ENCODE assay signal across 15 cellular contexts in the genomic region with DNA sequence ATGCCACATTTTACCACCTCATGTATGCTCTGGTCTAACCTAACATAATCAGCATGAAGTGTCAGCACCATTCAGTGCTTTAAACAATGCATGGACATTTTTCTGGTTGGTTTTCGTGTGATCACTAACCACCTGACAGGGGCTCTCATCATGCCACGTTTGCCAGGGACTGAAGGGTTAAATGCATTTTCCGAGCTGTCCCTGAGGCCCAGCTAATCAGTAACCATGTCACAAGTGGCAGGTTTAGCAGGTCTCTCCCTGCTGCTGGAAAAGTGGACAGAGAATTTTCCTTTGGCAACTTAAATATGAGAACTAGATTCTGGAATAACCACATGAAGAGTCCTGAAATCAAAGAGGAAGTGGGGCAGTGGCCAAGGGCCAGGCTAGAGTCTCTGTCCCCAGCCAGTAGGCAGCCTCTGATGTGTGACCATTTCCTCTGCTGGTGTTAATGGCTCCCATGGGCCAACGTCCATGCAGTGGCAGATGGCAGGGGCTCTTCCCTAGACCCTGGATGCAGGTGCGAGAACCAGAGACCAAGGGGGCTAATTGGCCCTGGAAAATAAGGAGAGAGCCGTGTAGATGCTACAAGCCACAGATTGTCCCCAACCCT.
"Had no signal": no experiment of that assay in that cellular context is flagged by ENCODE, and none has a peak within 500 bp of the region (broad histone marks: within the 10 kb centered on the region; RNA-seq: fewer than 3 reads in every experiment).

No MANE protein-coding gene starts in this region.

- H3K27ac Mint-ChIP-seq: activated T-helper 1 cell treated with anti-CD3 and anti-CD28 coated beads, Interleukin-12 subunit alpha, Interleukin-12 subunit beta, Interleukin-2, Interleukin-4 antibody, amounts not matched to agents 30 ng/mL and 10 ng/mL and 1 ng/mL, durations not matched to agents 14 hours and 24 hours and 36 hours; immature natural killer cell; T-helper 17 cell had no signal

- ATAC-seq: activated CD4-positive, CD25-positive, alpha-beta regulatory T cell treated with anti-CD3 and anti-CD28 coated beads, Interleukin-2, amount 50 U/mL, for 24 hours; T-helper 17 cell had no signal

- H3K27me3 ChIP-seq: breast epithelium, heart left ventricle had no signal

- H3K9me3 ChIP-seq: breast epithelium, heart left ventricle, lower lobe of right lung had no signal

- H3K4me1 Mint-ChIP-seq: immature natural killer cell, neural crest cell, T-helper 17 cell had no signal

- DNase-seq: activated naive CD4-positive, alpha-beta T cell; anterior cingulate cortex; dermis blood vessel endothelial cell; foreskin melanocyte; immature natural killer cell; lower lobe of right lung; stimulated activated CD4-positive, alpha-beta T cell treated with anti-CD3 and anti-CD28 coated beads, Interleukin-12 subunit alpha, Interleukin-12 subunit beta, amount 100 ng/mL, for 4 hours; stimulated activated CD4-positive, alpha-beta T cell treated with anti-CD3 and anti-CD28 coated beads, Interleukin-2, amount 100 ng/mL, for 24 hours; T-helper 17 cell had no signal

- H3K27ac ChIP-seq: epithelial cell of prostate, heart left ventricle, lower lobe of right lung had no signal

- H3K4me1 ChIP-seq: breast epithelium had no signal

- H3K4me3 ChIP-seq: breast epithelium, heart left ventricle, lower lobe of right lung had no signal

- H3K36me3 ChIP-seq: breast epithelium, lower lobe of right lung had no signal

- H3K36me3 Mint-ChIP-seq: immature natural killer cell had no signal

- H3K9me3 Mint-ChIP-seq: activated T-helper 1 cell treated with anti-CD3 and anti-CD28 coated beads, Interleukin-12 subunit alpha, Interleukin-12 subunit beta, Interleukin-2, Interleukin-4 antibody, amounts not matched to agents 30 ng/mL and 10 ng/mL and 1 ng/mL, durations not matched to agents 14 hours and 24 hours and 36 hours; immature natural killer cell had no signal

- H3K4me3 Mint-ChIP-seq: activated T-helper 1 cell treated with anti-CD3 and anti-CD28 coated beads, Interleukin-12 subunit alpha, Interleukin-12 subunit beta, Interleukin-2, Interleukin-4 antibody, amounts not matched to agents 30 ng/mL and 10 ng/mL and 1 ng/mL, durations not matched to agents 14 hours and 24 hours and 36 hours; immature natural killer cell; neural crest cell; T-helper 17 cell had no signal
